ENCODE assay signal across 8 cellular contexts in the genomic region with DNA sequence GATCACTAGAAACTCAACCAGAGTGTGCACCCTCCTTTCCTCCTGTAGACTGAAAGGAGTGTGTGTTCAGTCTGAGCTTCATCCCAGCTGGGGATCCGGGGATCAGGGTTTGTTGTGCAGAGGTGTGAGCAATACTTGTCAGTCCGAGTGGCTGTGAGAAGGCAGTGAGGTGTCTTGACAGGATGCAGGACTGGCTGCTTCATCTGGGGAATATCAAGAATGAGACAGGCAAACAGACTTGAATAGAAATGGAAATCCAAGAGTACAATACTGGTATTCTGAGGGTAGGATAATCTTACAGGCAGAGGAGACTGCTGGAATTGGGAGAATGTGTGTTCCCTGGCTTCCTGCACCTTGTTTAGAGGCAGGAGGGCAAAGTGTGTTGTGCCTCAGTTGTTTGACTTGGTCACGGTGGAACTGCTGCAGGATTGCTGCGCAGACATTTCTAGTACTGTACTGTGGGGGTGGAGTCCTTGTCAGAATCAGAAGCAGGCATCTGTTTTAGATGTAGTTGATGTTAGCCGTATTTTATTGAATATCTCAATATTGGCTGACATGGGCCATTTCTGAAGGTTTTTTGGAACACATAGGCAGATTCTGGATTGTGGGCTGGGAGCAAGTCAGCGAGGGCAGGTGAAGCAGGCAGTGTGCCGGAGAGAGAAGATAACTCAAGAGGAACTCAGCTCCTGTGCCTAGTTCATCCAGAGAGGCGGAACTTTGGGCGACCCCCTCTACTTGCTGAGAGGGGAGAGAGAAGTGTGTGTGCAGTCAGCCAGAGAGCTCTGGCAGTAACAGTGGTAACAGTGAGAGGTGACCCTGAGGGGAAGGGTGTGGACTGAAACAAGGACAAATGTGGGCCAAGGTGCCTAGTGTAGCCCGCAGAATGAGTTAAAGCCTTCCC. TPM values are rescaled to one million over a fixed set of nuclear protein-coding genes. Genes with fewer than 3 reads are reported as not detected.
A peak's percentile ranks its signal among the peaks of the same experiment; 100 is the strongest.
DNase-seq lines count a peak whose midpoint lies in the region; ATAC-seq and TF ChIP-seq lines count a peak whose summit lies in the region.

No MANE protein-coding gene starts in this region.

- intact Hi-C loops in MCF 10A (cut with micrococcal nuclease), result no loop called here

- no peak for ATAC-seq in CD4-positive, CD25-positive, alpha-beta regulatory T cell (ENCODE audit: low read depth in 2 of 2)
- ATAC-seq in memory B cell (ENCODE audit: low read depth) (no peak), HG02840 (IDR thresholded peaks at IDR 0.05; ENCODE audit: low FRiP score, unreplicated experiment) (no peak), GM19397 (IDR thresholded peaks at IDR 0.05; ENCODE audit: unreplicated experiment) (no peak)

- no peaks in the 10 kb centered on the region for H3K9me3 Mint-ChIP-seq in CD4-positive, CD25-positive, alpha-beta regulatory T cell
- H3K9me3 Mint-ChIP-seq in IgD-negative memory B cell, result no peaks in the 10 kb centered on the region
- no peaks in the 10 kb centered on the region for H3K9me3 Mint-ChIP-seq in MCF 10A (ENCODE audit: unreplicated experiment)
- no peaks in the 10 kb centered on the region for H3K9me3 Mint-ChIP-seq in memory B cell

- peak overlapping the region; percentile 96 for H3K27ac ChIP-seq in CD4-positive, CD25-positive, alpha-beta regulatory T cell (ENCODE audit: insufficient read depth, low read length, poor library complexity, severe bottlenecking)

- no peak for TF ChIP-seq CTCF in MCF 10A (IDR thresholded peaks at IDR 0.05; ENCODE audit: unreplicated experiment)

- H3K27me3 ChIP-seq in CD4-positive, CD25-positive, alpha-beta regulatory T cell (ENCODE audit: control insufficient read depth, insufficient read depth, low read length), result no peaks in the 10 kb centered on the region

- peaks cover 17% of the 10 kb centered on the region for H3K36me3 Mint-ChIP-seq in CD4-positive, CD25-positive, alpha-beta regulatory T cell
- no peaks in the 10 kb centered on the region for H3K36me3 Mint-ChIP-seq in IgD-negative memory B cell
- H3K36me3 Mint-ChIP-seq in MCF 10A (ENCODE audit: insufficient read depth, unreplicated experiment), result peaks cover 41% of the 10 kb centered on the region
- H3K36me3 Mint-ChIP-seq in memory B cell, result peaks cover 26% of the 10 kb centered on the region

- H3K36me3 ChIP-seq in CD4-positive, CD25-positive, alpha-beta regulatory T cell (ENCODE audit: control insufficient read depth, insufficient read depth, low read length), result peaks cover 16% of the 10 kb centered on the region

- peak overlapping the region; percentile 81 to 100 (median 100) for H3K27ac Mint-ChIP-seq in CD4-positive, CD25-positive, alpha-beta regulatory T cell
- H3K27ac Mint-ChIP-seq in IgD-negative memory B cell (peak overlapping the region; percentile 95 to 100 (median 97)), MCF 10A (ENCODE audit: low read depth, unreplicated experiment) (peak overlapping the region; percentile 97), memory B cell (peak overlapping the region; percentile 99)

- CTCF ChIA-PET in MCF 10A (lab: Yijun Ruan, JAX), result interaction anchor here (0.6 to 3.6 kb wide), 6 partner anchors 23 to 305 kb away, joined by 3 to 19 read pairs (median 4); no protein-coding TSS in a partner anchor

- no TSS peak for BruUV-seq in MCF 10A (replicated peaks; lab: Mats Ljungman, UMichigan)

- H3K4me1 Mint-ChIP-seq in CD4-positive, CD25-positive, alpha-beta regulatory T cell, result peaks cover 39 to 62% (median 50%) of the 10 kb centered on the region in 4 donors
- H3K4me1 Mint-ChIP-seq in IgD-negative memory B cell, result peaks cover 33 to 40% (median 34%) of the 10 kb centered on the region in 3 donors
- H3K4me1 Mint-ChIP-seq in MCF 10A (ENCODE audit: insufficient read depth, unreplicated experiment), result peaks cover 24% of the 10 kb centered on the region
- H3K4me1 Mint-ChIP-seq in memory B cell, result peaks cover 41% of the 10 kb centered on the region

- H3K9me3 ChIP-seq in CD4-positive, CD25-positive, alpha-beta regulatory T cell (ENCODE audit: control insufficient read depth in 2 of 2, low read length in 2 of 2), result no peaks in the 10 kb centered on the region

- no peaks in the 10 kb centered on the region for H3K27me3 Mint-ChIP-seq in CD4-positive, CD25-positive, alpha-beta regulatory T cell
- H3K27me3 Mint-ChIP-seq in IgD-negative memory B cell (no peaks in the 10 kb centered on the region), MCF 10A (ENCODE audit: insufficient read depth, unreplicated experiment) (no peaks in the 10 kb centered on the region), memory B cell (no peaks in the 10 kb centered on the region)

- H3K4me1 ChIP-seq in CD4-positive, CD25-positive, alpha-beta regulatory T cell (ENCODE audit: control insufficient read depth, insufficient read depth, low read length, poor library complexity, severe bottlenecking), result peaks cover 44% of the 10 kb centered on the region

- POLR2A ChIA-PET in MCF 10A (lab: Yijun Ruan, JAX), result interaction anchor here (0.5 to 3.8 kb wide), 34 partner anchors 9 to 395 kb away, joined by 3 to 35 read pairs (median 4); a partner anchor contains a TSS

- no peak for DNase-seq in CD4-positive, CD25-positive, alpha-beta regulatory T cell
- no peak for DNase-seq in MCF 10A (ENCODE audit: unreplicated experiment)
- no peak for DNase-seq in memory B cell (ENCODE audit: low spot score in 2 of 2)
- DNase-seq in activated effector memory CD4-positive, alpha-beta T cell treated with Interleukin-2 at 50 U/mL for 16 hours, result no peak
- DNase-seq in NCI-H2107 (lab: John Stamatoyannopoulos, UW), result no peak

- H3K4me3 Mint-ChIP-seq in CD4-positive, CD25-positive, alpha-beta regulatory T cell, result peak overlapping the region; percentile 97 to 99 (median 98)
- H3K4me3 Mint-ChIP-seq in IgD-negative memory B cell, result peak overlapping the region; percentile 92 to 98 (median 97)
- H3K4me3 Mint-ChIP-seq in MCF 10A (ENCODE audit: unreplicated experiment), result peak overlapping the region; percentile 96
- peak overlapping the region; percentile 99 for H3K4me3 Mint-ChIP-seq in memory B cell

- H3K4me3 ChIP-seq in CD4-positive, CD25-positive, alpha-beta regulatory T cell (ENCODE audit: low read depth, low read length), result peak overlapping the region; percentile 72

RNA-seq across cellular contexts. Expression of a gene that starts 27.1 kb away (rescaled TPM):
- 295 TPM for total RNA-seq in CD4-positive, CD25-positive, alpha-beta regulatory T cell
- polyA plus RNA-seq in CD4-positive, CD25-positive, alpha-beta regulatory T cell, result 10 to 100 TPM; 13.2 to 27.8 (median 19.3) TPM
- polyA plus RNA-seq in IgD-negative memory B cell, result 26.2 TPM
- total RNA-seq in MCF 10A (2022), result 48.1 and 50.1 TPM in 2 replicates

RNA-seq across cellular contexts. Expression of a gene that starts 50.0 kb away (rescaled TPM):
- 158 TPM for total RNA-seq in CD4-positive, CD25-positive, alpha-beta regulatory T cell
- 10 to 100 TPM in 3 of 4 donors, 1 to 10 TPM in 1; 9.5 to 18.9 (median 12.6) TPM for polyA plus RNA-seq in CD4-positive, CD25-positive, alpha-beta regulatory T cell
- 17.3 TPM for polyA plus RNA-seq in IgD-negative memory B cell
- total RNA-seq in MCF 10A (2022), result 39.7 and 46.2 TPM in 2 replicates
